In the genomic region with DNA sequence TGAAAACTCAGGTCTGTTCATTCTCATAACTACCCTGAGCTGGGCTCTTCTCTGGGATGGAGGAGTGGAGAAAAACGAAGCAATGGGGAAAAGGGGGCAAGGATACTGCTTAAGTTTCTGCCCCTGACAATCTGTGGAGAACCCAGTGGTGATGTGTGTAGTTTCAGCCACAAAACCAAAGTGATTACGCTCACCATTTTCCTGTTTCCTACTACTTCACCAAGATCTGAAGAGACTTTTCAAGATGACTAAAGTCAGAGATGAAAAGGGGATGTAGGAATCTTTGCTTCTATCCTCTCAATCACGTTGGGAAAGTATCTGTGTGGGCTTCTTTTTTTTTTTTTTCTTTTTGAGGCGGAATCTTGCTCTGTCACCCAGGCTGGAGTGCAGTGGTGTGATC, we compare ENCODE assay signal across 12 cellular contexts. TPM values are rescaled to one million over a fixed set of nuclear protein-coding genes. Genes with fewer than 3 reads are reported as not detected.
DNase-seq lines count a peak whose midpoint lies in the region; ATAC-seq and TF ChIP-seq lines count a peak whose summit lies in the region.
"Had no signal": no experiment of that assay in that cellular context is flagged by ENCODE, and none has a peak within 500 bp of the region (broad histone marks: within the 10 kb centered on the region; RNA-seq: fewer than 3 reads in every experiment).

No MANE protein-coding gene starts in this region.

- H3K4me1 ChIP-seq in BLaER1 (peaks cover 9% of the 10 kb centered on the region), vagina (no peaks in the 10 kb centered on the region)
- H3K4me1 ChIP-seq: spleen had no signal

- intact Hi-C loops in vagina (cut with DNase I) = no loop called here

- H3K4me2 ChIP-seq in BLaER1 = peak overlapping the region; percentile 27; the same call in 1 of the 2 replicates

- H3K36me3 ChIP-seq in BLaER1 (no peaks in the 10 kb centered on the region), vagina (no peaks in the 10 kb centered on the region)
- H3K36me3 ChIP-seq: spleen had no signal

- no peak for TF ChIP-seq CTCF in vagina (IDR thresholded peaks at IDR 0.05)

- no peaks in the 10 kb centered on the region for H4K20me1 ChIP-seq in BLaER1

- H3K27ac ChIP-seq in BLaER1 (no peak overlapping the region), vagina (no peak overlapping the region)
- H3K27ac ChIP-seq: spleen had no signal

- no peak overlapping the region for H3K9ac ChIP-seq in BLaER1

- DNase-seq in HuH-7 (ENCODE audit: low spot score) = no peak
- DNase-seq in stimulated activated CD4-positive, alpha-beta T cell treated with anti-CD3 and anti-CD28 coated beads, Interleukin-4, amount 100 ng/mL, for 1 hour = no peak
- no peak for DNase-seq in vagina (ENCODE audit: extremely low spot score in 2 of 2)
- DNase-seq in cerebellar nuclear complex (lab: John Stamatoyannopoulos, UW) = no peak
- DNase-seq: effector CD8-positive, alpha-beta T cell; hippocampal formation; NCI-H1092 treated with DMSO at 0.1 percent for 48 hours; spleen had no signal

- no peak overlapping the region for H3K4me3 ChIP-seq in BLaER1
- H3K4me3 ChIP-seq in vagina = no peak overlapping the region
- H3K4me3 ChIP-seq: spleen had no signal

- H3K9me3 ChIP-seq in BLaER1 (no peaks in the 10 kb centered on the region), vagina (no peaks in the 10 kb centered on the region)
- H3K9me3 ChIP-seq: spleen had no signal

- no peak for TF ChIP-seq POLR2A in vagina (IDR thresholded peaks at IDR 0.05)

- ATAC-seq in GM18873 (IDR thresholded peaks at IDR 0.05; ENCODE audit: low FRiP score, unreplicated experiment) (peak; percentile 58), HG02588 (IDR thresholded peaks at IDR 0.05; ENCODE audit: unreplicated experiment) (peak; percentile 76), HG03460 (IDR thresholded peaks at IDR 0.05; ENCODE audit: unreplicated experiment) (peak; percentile 87)

- H3K27me3 ChIP-seq in BLaER1 (no peaks in the 10 kb centered on the region), vagina (no peaks in the 10 kb centered on the region)
- H3K27me3 ChIP-seq: spleen had no signal

RNA-seq across cellular contexts. Expression of gene UBE2E1, which starts 8.3 kb away (rescaled TPM):
- total RNA-seq in vagina = 124 TPM
